In genomic region chr7:136339464-136339863, GRCh38 we compare ENCODE assay signal across 24 cellular contexts.
"Had no signal": no experiment of that assay in that cellular context is flagged by ENCODE, and none has a peak within 500 bp of the region (broad histone marks: within the 10 kb centered on the region; RNA-seq: fewer than 3 reads in every experiment).

No MANE protein-coding gene starts in this region.

- H3K27ac ChIP-seq: brain microvascular endothelial cell, foreskin keratinocyte, left lung, uterus had no signal

- H3K4me1 ChIP-seq: foreskin keratinocyte, left lung, uterus had no signal

- DNase-seq: activated B cell treated with CpG ODN at 0.5 μM for 24 hours; activated CD4-positive, alpha-beta memory T cell treated with anti-CD3 and anti-CD28 coated beads for 36 hours; activated CD4-positive, alpha-beta T cell treated with anti-CD3 and anti-CD28 coated beads for 36 hours; activated naive CD4-positive, alpha-beta T cell treated with Interleukin-2 at 50 U/mL for 16 hours; activated naive CD8-positive, alpha-beta T cell treated with anti-CD3 and anti-CD28 coated beads for 36 hours; activated T-cell treated with anti-CD3 and anti-CD28 coated beads, Interleukin-2, amount 50 U/mL, for 48 hours; amygdala; brain microvascular endothelial cell; caudate nucleus; dermis blood vessel endothelial cell; effector CD8-positive, alpha-beta T cell; erythroblast; foreskin keratinocyte; immature natural killer cell; left lung; natural killer cell; stimulated activated CD4-positive, alpha-beta T cell treated with anti-CD3 and anti-CD28 coated beads, Interleukin-15, amount 100 ng/mL, for 24 hours; stimulated activated CD8-positive, alpha-beta memory T cell treated with anti-CD3 and anti-CD28 coated beads, Interleukin-4, amount 100 ng/mL, for 48 hours; stimulated activated naive B cell treated with anti-CD40 and anti-IgM and Interleukin-4, amounts not matched to agents 10 μg/mL and 1 μg/mL and 100 μg/mL, for 72 hours; T-helper 9 cell; trophoblast cell; uterus had no signal

- H3K4me3 ChIP-seq: left lung, smooth muscle cell, uterus had no signal

- H3K27me3 ChIP-seq: brain microvascular endothelial cell, foreskin keratinocyte, left lung, uterus had no signal

- H3K9me3 ChIP-seq: left lung, uterus had no signal

- H3K36me3 ChIP-seq: brain microvascular endothelial cell, left lung, uterus had no signal

- ATAC-seq: activated CD4-positive, alpha-beta T cell treated with anti-CD3 and anti-CD28 coated beads for 36 hours; foreskin keratinocyte; left lung; natural killer cell; sciatic nerve; stimulated activated naive B cell treated with anti-CD40 and anti-IgM and Interleukin-4, amounts not matched to agents 10 μg/mL and 1 μg/mL and 100 μg/mL, for 72 hours had no signal
